ENCODE assay signal across 17 cellular contexts in genomic region chr7:34845666-34846361, GRCh38.
DNase-seq lines count a peak whose midpoint lies in the region; ATAC-seq and TF ChIP-seq lines count a peak whose summit lies in the region.
"Had no signal": no experiment of that assay in that cellular context is flagged by ENCODE, and none has a peak within 500 bp of the region (broad histone marks: within the 10 kb centered on the region; RNA-seq: fewer than 3 reads in every experiment).

No MANE protein-coding gene starts in this region.

- H3K36me3 ChIP-seq in naive thymus-derived CD4-positive, alpha-beta T cell (ENCODE audit: control insufficient read depth in 2 of 3, insufficient read depth in 3 of 3, low read length in 3 of 3): no peaks in the 10 kb centered on the region
- H3K36me3 ChIP-seq in suprapubic skin: no peaks in the 10 kb centered on the region
- H3K36me3 ChIP-seq: ascending aorta, prostate gland had no signal

- H3K9me3 ChIP-seq in naive thymus-derived CD4-positive, alpha-beta T cell (ENCODE audit: control insufficient read depth in 2 of 3, low read length in 3 of 3): no peaks in the 10 kb centered on the region
- H3K9me3 ChIP-seq in suprapubic skin: no peaks in the 10 kb centered on the region
- H3K9me3 ChIP-seq: ascending aorta, prostate gland had no signal

- no peak for TF ChIP-seq POLR2A in suprapubic skin (IDR thresholded peaks at IDR 0.05)

- no peak for TF ChIP-seq EP300 in suprapubic skin (IDR thresholded peaks at IDR 0.05)

- H3K27ac Mint-ChIP-seq in activated CD4-positive, alpha-beta T cell treated with anti-CD3 and anti-CD28 coated beads for 36 hours: no peak overlapping the region
- no peak overlapping the region for H3K27ac Mint-ChIP-seq in naive thymus-derived CD4-positive, alpha-beta T cell
- H3K27ac Mint-ChIP-seq: activated T-helper 1 cell treated with anti-CD3 and anti-CD28 coated beads, Interleukin-12 subunit alpha, Interleukin-12 subunit beta, Interleukin-2, Interleukin-4 antibody, amounts not matched to agents 30 ng/mL and 10 ng/mL and 1 ng/mL, durations not matched to agents 14 hours and 24 hours and 36 hours; T-cell had no signal

- WGBS in suprapubic skin: 69% methylated on average over 4 of the region's 4 CpGs

- no peak overlapping the region for H3K27ac ChIP-seq in naive thymus-derived CD4-positive, alpha-beta T cell (ENCODE audit: low read depth, low read length)
- H3K27ac ChIP-seq in suprapubic skin: no peak overlapping the region
- H3K27ac ChIP-seq: ascending aorta, prostate gland had no signal

- TF ChIP-seq CTCF in retinal pigment epithelial cell (conservative IDR thresholded peaks at IDR 0.05; ENCODE audit: low read depth, low read length) (peak; percentile 3), suprapubic skin (IDR thresholded peaks at IDR 0.05) (no peak)

- no peaks in the 10 kb centered on the region for H3K27me3 ChIP-seq in naive thymus-derived CD4-positive, alpha-beta T cell (ENCODE audit: control insufficient read depth in 2 of 2, insufficient read depth in 2 of 2, low read length in 2 of 2)
- H3K27me3 ChIP-seq in suprapubic skin: no peaks in the 10 kb centered on the region
- H3K27me3 ChIP-seq: ascending aorta had no signal

- H3K4me1 ChIP-seq in naive thymus-derived CD4-positive, alpha-beta T cell (ENCODE audit: control insufficient read depth in 2 of 2, insufficient read depth in 2 of 2, low read length in 2 of 2): no peaks in the 10 kb centered on the region
- H3K4me1 ChIP-seq in suprapubic skin: no peaks in the 10 kb centered on the region
- H3K4me1 ChIP-seq: ascending aorta, prostate gland had no signal

- H3K27me3 Mint-ChIP-seq in activated CD4-positive, alpha-beta T cell treated with anti-CD3 and anti-CD28 coated beads for 36 hours: peaks cover 19% of the 10 kb centered on the region
- peaks cover 0 to 33% (median 24%) of the 10 kb centered on the region in 5 donors for H3K27me3 Mint-ChIP-seq in naive thymus-derived CD4-positive, alpha-beta T cell

- no peak overlapping the region for H3K4me3 ChIP-seq in retinal pigment epithelial cell (ENCODE audit: low read length)
- H3K4me3 ChIP-seq in naive thymus-derived CD4-positive, alpha-beta T cell (ENCODE audit: low read length): no peak overlapping the region
- H3K4me3 ChIP-seq in suprapubic skin: no peak overlapping the region
- H3K4me3 ChIP-seq: ascending aorta, prostate gland had no signal

- DNase-seq in activated CD4-positive, alpha-beta T cell treated with anti-CD3 and anti-CD28 coated beads for 36 hours: no peak
- DNase-seq in activated CD4-positive, alpha-beta T cell treated with anti-CD3 and anti-CD28 coated beads for 4 hours: no peak
- DNase-seq in RPMI7951 (ENCODE audit: low read depth) (peak; percentile 71), dermis blood vessel endothelial cell (peak; percentile 23), retinal pigment epithelial cell (ENCODE audit: low read depth) (no peak), suprapubic skin (ENCODE audit: low spot score in 2 of 2) (no peak)
- no peak for DNase-seq in naive thymus-derived CD4-positive, alpha-beta T cell
- DNase-seq in activated CD4-positive, alpha-beta T cell treated with anti-CD3 and anti-CD28 coated beads for 1 hour: no peak
- DNase-seq: activated CD4-positive, alpha-beta T cell treated with anti-CD3 and anti-CD28 coated beads, Interleukin-2, amount 50 U/mL, for 1 hour; effector CD4-positive, alpha-beta T cell; Karpas-422; NCI-H2081; stimulated activated CD4-positive, alpha-beta T cell treated with anti-CD3 and anti-CD28 coated beads, Interleukin-1b, Interleukin-23, amount 100 ng/mL, for 48 hours; T-cell had no signal

- H3K9me3 Mint-ChIP-seq in activated CD4-positive, alpha-beta T cell treated with anti-CD3 and anti-CD28 coated beads for 36 hours (ENCODE audit: low read depth): peaks cover 3% of the 10 kb centered on the region
- H3K9me3 Mint-ChIP-seq in naive thymus-derived CD4-positive, alpha-beta T cell: peaks cover 0 to 8% (median 0%) of the 10 kb centered on the region in 11 donors
- H3K9me3 Mint-ChIP-seq: activated T-helper 1 cell treated with anti-CD3 and anti-CD28 coated beads, Interleukin-12 subunit alpha, Interleukin-12 subunit beta, Interleukin-2, Interleukin-4 antibody, amounts not matched to agents 30 ng/mL and 10 ng/mL and 1 ng/mL, durations not matched to agents 14 hours and 24 hours and 36 hours had no signal

- POLR2A ChIA-PET in activated CD4-positive, alpha-beta T cell treated with anti-CD3 and anti-CD28 coated beads for 36 hours (lab: Charles Lee): no interaction called here
- POLR2A ChIA-PET in naive thymus-derived CD4-positive, alpha-beta T cell (lab: Charles Lee): no interaction called here

- no peaks in the 10 kb centered on the region for H3K36me3 Mint-ChIP-seq in activated CD4-positive, alpha-beta T cell treated with anti-CD3 and anti-CD28 coated beads for 36 hours (ENCODE audit: low read depth)
- H3K36me3 Mint-ChIP-seq in naive thymus-derived CD4-positive, alpha-beta T cell: peaks cover 0 to 3% (median 0%) of the 10 kb centered on the region in 5 donors
- H3K36me3 Mint-ChIP-seq: T-cell had no signal

- ATAC-seq in activated CD4-positive, alpha-beta T cell treated with anti-CD3 and anti-CD28 coated beads for 36 hours: peak; percentile 30
- no peak for ATAC-seq in naive thymus-derived CD4-positive, alpha-beta T cell
- ATAC-seq: T-cell had no signal

- intact Hi-C loops in activated CD4-positive, alpha-beta T cell treated with anti-CD3 and anti-CD28 coated beads for 36 hours (cut with DNase I, micrococcal nuclease): no loop called here
- intact Hi-C loops in naive thymus-derived CD4-positive, alpha-beta T cell (cut with micrococcal nuclease): no loop called here

- CTCF ChIA-PET in activated CD4-positive, alpha-beta T cell treated with anti-CD3 and anti-CD28 coated beads for 36 hours (lab: Charles Lee): interaction anchor here (0.6 to 0.8 kb wide), 2 partner anchors 778 to 1929 kb away, joined by 3 read pairs; no protein-coding TSS in a partner anchor
- CTCF ChIA-PET in naive thymus-derived CD4-positive, alpha-beta T cell (lab: Charles Lee): interaction anchor here (0.6 kb wide), 1 partner anchor 18 kb away, joined by 3 read pairs; no protein-coding TSS in a partner anchor

- no peak overlapping the region for H3K4me3 Mint-ChIP-seq in activated CD4-positive, alpha-beta T cell treated with anti-CD3 and anti-CD28 coated beads for 36 hours
- H3K4me3 Mint-ChIP-seq in naive thymus-derived CD4-positive, alpha-beta T cell: no peak overlapping the region
- H3K4me3 Mint-ChIP-seq: activated T-helper 1 cell treated with anti-CD3 and anti-CD28 coated beads, Interleukin-12 subunit alpha, Interleukin-12 subunit beta, Interleukin-2, Interleukin-4 antibody, amounts not matched to agents 30 ng/mL and 10 ng/mL and 1 ng/mL, durations not matched to agents 14 hours and 24 hours and 36 hours; T-cell had no signal

- H3K4me1 Mint-ChIP-seq in activated CD4-positive, alpha-beta T cell treated with anti-CD3 and anti-CD28 coated beads for 36 hours: peaks cover 7% of the 10 kb centered on the region
- H3K4me1 Mint-ChIP-seq in naive thymus-derived CD4-positive, alpha-beta T cell: peaks cover 0 to 6% (median 4%) of the 10 kb centered on the region in 7 donors

Comparison
In these comparisons a context has a peak if more than half of its experiments do, and no peak if none do; other contexts are left out.
1. DNase-seq: peak in RPMI7951 (single experiment) and dermis blood vessel endothelial cell (single experiment); none in activated CD4-positive, alpha-beta T cell treated with anti-CD3 and anti-CD28 coated beads for 36 hours (single experiment), activated CD4-positive, alpha-beta T cell treated with anti-CD3 and anti-CD28 coated beads for 4 hours (0 of 2), retinal pigment epithelial cell (single experiment), naive thymus-derived CD4-positive, alpha-beta T cell (0 of 9), activated CD4-positive, alpha-beta T cell treated with anti-CD3 and anti-CD28 coated beads for 1 hour (single experiment) and suprapubic skin (0 of 2).